In genomic region chr21:30563630-30564029, GRCh38 we compare ENCODE assay signal across 9 cellular contexts. TPM values are rescaled to one million over a fixed set of nuclear protein-coding genes. Genes with fewer than 3 reads are reported as not detected.
"Had no signal": no experiment of that assay in that cellular context is flagged by ENCODE, and none has a peak within 500 bp of the region (broad histone marks: within the 10 kb centered on the region; RNA-seq: fewer than 3 reads in every experiment).

No MANE protein-coding gene starts in this region.

- H3K4me3 Mint-ChIP-seq: IgD-negative memory B cell had no signal

- H3K27ac Mint-ChIP-seq: IgD-negative memory B cell had no signal

- H3K4me1 Mint-ChIP-seq: IgD-negative memory B cell had no signal

- H3K27ac ChIP-seq: HL-60 had no signal

- FAIRE-seq: HepG2, HTR-8/SVneo had no signal

- DNase-seq: IMR-90, KBM-7, KG1 had no signal

- ATAC-seq: HepG2 had no signal

- H3K36me3 Mint-ChIP-seq: IgD-negative memory B cell had no signal

- H3K27me3 Mint-ChIP-seq: IgD-negative memory B cell had no signal

RNA-seq across cellular contexts. Expression of gene KRTAP19-7, which starts 2.5 kb away (rescaled TPM):
- total RNA-seq: HepG2, HT-29, HT1080, IMR-90 had no signal
- polyA plus RNA-seq: HepG2, IgD-negative memory B cell, IMR-90 had no signal

RNA-seq across cellular contexts. Expression of gene KRTAP19-6, which starts 22.0 kb away (rescaled TPM):
- total RNA-seq: HepG2, HT-29, HT1080, IMR-90 had no signal
- polyA plus RNA-seq: HepG2, IgD-negative memory B cell, IMR-90 had no signal

RNA-seq across cellular contexts. Expression of gene KRTAP22-2, which starts 26.6 kb away (rescaled TPM):
- total RNA-seq: HepG2, HT-29, HT1080, IMR-90 had no signal
- polyA plus RNA-seq: HepG2, IgD-negative memory B cell, IMR-90 had no signal

RNA-seq across cellular contexts. Expression of gene KRTAP6-3, which starts 28.6 kb away (rescaled TPM):
- total RNA-seq: HepG2, HT-29, HT1080, IMR-90 had no signal
- polyA plus RNA-seq: HepG2, IgD-negative memory B cell, IMR-90 had no signal

RNA-seq across cellular contexts. Expression of gene KRTAP6-2, which starts 35.1 kb away (rescaled TPM):
- total RNA-seq: HepG2, HT-29, HT1080, IMR-90 had no signal
- polyA plus RNA-seq: HepG2, IgD-negative memory B cell, IMR-90 had no signal
